8 cellular contexts compared by ENCODE assay signal in the genomic region with DNA sequence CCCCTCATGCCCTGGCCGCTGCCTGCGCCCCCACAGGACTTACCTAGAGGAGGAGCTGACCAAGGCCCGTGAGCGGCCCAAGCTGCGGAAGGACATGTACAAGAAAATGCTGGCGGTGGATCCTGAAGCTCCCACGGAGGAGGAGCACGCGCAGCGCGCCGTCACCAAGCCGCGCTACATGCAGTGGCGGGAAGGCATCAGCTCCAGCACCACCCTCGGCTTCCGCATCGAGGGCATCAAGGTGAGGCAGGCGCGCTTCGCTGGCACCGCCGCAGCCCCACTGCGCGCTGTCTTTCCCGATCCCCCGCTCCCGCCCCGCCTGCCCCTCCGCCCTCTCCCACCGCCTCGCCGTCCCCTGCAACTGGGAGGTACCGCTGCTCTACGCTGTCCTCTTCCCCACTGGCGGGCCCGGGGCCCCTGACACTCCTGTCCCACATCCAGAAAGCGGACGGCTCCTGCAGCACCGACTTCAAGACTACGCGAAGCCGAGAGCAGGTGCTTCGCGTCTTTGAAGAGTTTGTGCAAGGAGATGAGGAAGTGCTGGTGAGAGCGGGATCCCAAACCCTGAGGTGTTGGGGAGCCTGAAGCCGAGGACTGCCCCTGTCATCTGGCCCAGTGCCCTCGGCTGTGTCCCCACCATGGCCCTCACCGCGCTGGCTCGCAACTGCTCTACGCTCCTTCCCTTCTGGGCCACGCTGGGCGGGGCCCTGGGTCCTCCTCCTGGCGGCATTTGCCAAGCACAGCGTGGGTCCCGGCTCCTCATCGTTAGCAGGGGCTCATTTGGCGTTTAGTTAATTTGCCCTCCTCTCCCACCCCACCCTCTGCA. TPM values are rescaled to one million over a fixed set of nuclear protein-coding genes. Genes with fewer than 3 reads are reported as not detected.
DNase-seq lines count a peak whose midpoint lies in the region; ATAC-seq lines count a peak whose summit lies in the region.

No MANE protein-coding gene starts in this region.

- DNase-seq in Jurkat, Clone E6-1 (ENCODE audit: low read depth, low spot score): no peak
- peak; percentile 65 for DNase-seq in activated CD8-positive, alpha-beta memory T cell treated with anti-CD3 and anti-CD28 coated beads, Interleukin-2, amount 50 U/mL, for 48 hours
- DNase-seq in stimulated activated naive CD4-positive, alpha-beta T cell treated with Interleukin-2 at 50 U/mL for 16 hours (lab: John Stamatoyannopoulos, UW): peak; percentile 15
- no peak for DNase-seq in putamen (ENCODE audit: low spot score)
- DNase-seq in NCI-H1417 (lab: John Stamatoyannopoulos, UW): no peak
- DNase-seq in hepatic stellate cell (ENCODE audit: low spot score): no peak

- ATAC-seq in GM18858 (IDR thresholded peaks at IDR 0.05; ENCODE audit: unreplicated experiment): no peak

- peak overlapping the region; percentile 32 for H3K4me3 ChIP-seq in Jurkat, Clone E6-1 (ENCODE audit: low read length)
- H3K4me3 ChIP-seq in iPS-11a (ENCODE audit: low read depth, low read length): peak overlapping the region; percentile 4

RNA-seq across cellular contexts. Expression of a gene that starts 8.5 kb away (rescaled TPM):
- polyA plus RNA-seq in Jurkat, Clone E6-1 (2012; ENCODE audit: insufficient read depth, insufficient read length): 3.5 TPM

RNA-seq across cellular contexts. Expression of a gene that starts 11.5 kb away (rescaled TPM):
- not detected for polyA plus RNA-seq in Jurkat, Clone E6-1 (2012; ENCODE audit: insufficient read depth, insufficient read length)

RNA-seq across cellular contexts. Expression of a gene that starts 41.9 kb away (rescaled TPM):
- 42.6 TPM for polyA plus RNA-seq in Jurkat, Clone E6-1 (2012; ENCODE audit: insufficient read depth, insufficient read length)

RNA-seq across cellular contexts. Expression of a gene that starts 56.8 kb away (rescaled TPM):
- 13.8 TPM for polyA plus RNA-seq in Jurkat, Clone E6-1 (2012; ENCODE audit: insufficient read depth, insufficient read length)

Comparison
In these comparisons a context has a peak if more than half of its experiments do, and no peak if none do; other contexts are left out.
1. DNase-seq: peak in activated CD8-positive, alpha-beta memory T cell treated with anti-CD3 and anti-CD28 coated beads, Interleukin-2, amount 50 U/mL, for 48 hours (single experiment) and stimulated activated naive CD4-positive, alpha-beta T cell treated with Interleukin-2 at 50 U/mL for 16 hours (single experiment); none in Jurkat, Clone E6-1 (single experiment), putamen (single experiment), NCI-H1417 (0 of 3) and hepatic stellate cell (single experiment).